In genomic region chr6:3188262-3188661, GRCh38 we compare ENCODE assay signal across 32 cellular contexts.
"Had no signal": no experiment of that assay in that cellular context is flagged by ENCODE, and none has a peak within 500 bp of the region (broad histone marks: within the 10 kb centered on the region; RNA-seq: fewer than 3 reads in every experiment).

No MANE protein-coding gene starts in this region.

- H3K4me1 ChIP-seq: SJSA1 had no signal

- H3K36me3 ChIP-seq: MG63, SJSA1 had no signal

- H3K9me3 ChIP-seq: MG63, SJSA1, SK-N-SH had no signal

- H3K4me3 ChIP-seq: MG63, PC-9, SJSA1 had no signal

- FAIRE-seq: RCC 7860 had no signal

- DNase-seq: Kasumi-1, MG63, NCI-H1048, NCI-H1092 treated with DMSO at 0.1 percent for 48 hours, NCI-H1105 treated with DMSO at 0.1 percent for 48 hours, NCI-H1417, NCI-H1436, NCI-H146, NCI-H1694, NCI-H187, NCI-H1930, NCI-H2029 treated with DMSO at 0.1 percent for 48 hours, NCI-H2081 treated with DMSO at 0.1 percent for 48 hours, NCI-H2107, NCI-H2171, NCI-H226, NCI-H446 treated with DMSO at 0.1 percent for 48 hours, NCI-H510A, NCI-H524, NCI-H526, NCI-H69, NCI-H748 treated with DMSO at 0.1 percent for 48 hours, NCI-H82, PC-9, Right ventricle myocardium superior, RPMI8226, SHP77 treated with DMSO at 0.1 percent for 48 hours, SK-N-SH, SW 1271 had no signal

- H3K9ac ChIP-seq: SK-N-SH had no signal

- H3K4me2 ChIP-seq: PC-9, SK-N-SH had no signal

- H3K27me3 ChIP-seq: MG63, SJSA1 had no signal

- H2AFZ ChIP-seq: PC-9 had no signal

- H3K27ac ChIP-seq: PC-9, SJSA1 had no signal

- ATAC-seq: Panc1 had no signal
